ENCODE assay signal across 9 cellular contexts in the genomic region with DNA sequence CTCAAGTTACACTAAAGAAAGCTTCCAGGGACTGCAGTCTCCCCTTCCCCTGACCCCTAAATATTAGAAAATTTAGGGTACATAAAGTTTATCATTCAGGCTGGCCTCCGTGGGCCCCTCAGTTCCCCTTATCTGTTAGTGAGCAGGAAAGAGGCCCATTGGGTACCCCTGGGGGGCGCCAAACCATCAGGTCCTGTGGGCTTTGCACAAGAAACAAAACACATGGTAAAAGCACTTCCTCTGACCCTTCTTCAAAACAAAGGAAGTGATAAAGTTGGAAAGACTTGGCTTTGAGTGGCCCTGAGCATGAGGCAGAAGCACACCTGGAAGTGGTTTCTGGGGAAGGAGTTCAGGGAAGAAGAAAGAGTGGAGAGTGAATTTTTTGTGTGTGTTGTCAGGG.
DNase-seq lines count a peak whose midpoint lies in the region; ATAC-seq, FAIRE-seq and TF ChIP-seq lines count a peak whose summit lies in the region.
"Had no signal": no experiment of that assay in that cellular context is flagged by ENCODE, and none has a peak within 500 bp of the region (broad histone marks: within the 10 kb centered on the region; RNA-seq: fewer than 3 reads in every experiment).

No MANE protein-coding gene starts in this region.

- H3K27ac Mint-ChIP-seq in activated CD8-positive, alpha-beta memory T cell treated with anti-CD3 and anti-CD28 coated beads, Interleukin-2, amount 10 ng/mL, durations not matched to agents 7 days and 5 days, result no peak overlapping the region
- H3K27ac Mint-ChIP-seq in neural crest cell (ENCODE audit: unreplicated experiment), result no peak overlapping the region
- H3K27ac Mint-ChIP-seq: activated naive CD4-positive, alpha-beta T cell treated with anti-CD3 and anti-CD28 coated beads, Interleukin-2, amount 50 U/mL, for 24 hours had no signal

- H3K36me3 Mint-ChIP-seq in activated CD8-positive, alpha-beta memory T cell treated with anti-CD3 and anti-CD28 coated beads, Interleukin-2, amount 10 ng/mL, durations not matched to agents 7 days and 5 days, result no peaks in the 10 kb centered on the region
- peaks cover 12% of the 10 kb centered on the region for H3K36me3 Mint-ChIP-seq in neural crest cell (ENCODE audit: low read depth)
- H3K36me3 Mint-ChIP-seq: activated naive CD4-positive, alpha-beta T cell treated with anti-CD3 and anti-CD28 coated beads, Interleukin-2, amount 50 U/mL, for 24 hours had no signal

- CTCF ChIA-PET in activated CD8-positive, alpha-beta memory T cell treated with anti-CD3 and anti-CD28 coated beads, Interleukin-2, amount 10 ng/mL, durations not matched to agents 7 days and 5 days (lab: Charles Lee), result no interaction called here

- no peak overlapping the region for H3K4me3 Mint-ChIP-seq in activated CD8-positive, alpha-beta memory T cell treated with anti-CD3 and anti-CD28 coated beads, Interleukin-2, amount 10 ng/mL, durations not matched to agents 7 days and 5 days
- H3K4me3 Mint-ChIP-seq in neural crest cell, result peak overlapping the region; percentile 38
- H3K4me3 Mint-ChIP-seq: activated naive CD4-positive, alpha-beta T cell treated with anti-CD3 and anti-CD28 coated beads, Interleukin-2, amount 50 U/mL, for 24 hours had no signal

- no peak for ATAC-seq in activated CD8-positive, alpha-beta memory T cell treated with anti-CD3 and anti-CD28 coated beads, Interleukin-2, amount 10 ng/mL, durations not matched to agents 7 days and 5 days
- no peak for ATAC-seq in HG03439 (IDR thresholded peaks at IDR 0.05; ENCODE audit: unreplicated experiment)
- ATAC-seq in HG03280 (IDR thresholded peaks at IDR 0.05; ENCODE audit: unreplicated experiment), result no peak

- H3K4me1 Mint-ChIP-seq in activated CD8-positive, alpha-beta memory T cell treated with anti-CD3 and anti-CD28 coated beads, Interleukin-2, amount 10 ng/mL, durations not matched to agents 7 days and 5 days, result peaks cover 4% of the 10 kb centered on the region
- H3K4me1 Mint-ChIP-seq in neural crest cell, result peaks cover 43% of the 10 kb centered on the region
- H3K4me1 Mint-ChIP-seq: activated naive CD4-positive, alpha-beta T cell treated with anti-CD3 and anti-CD28 coated beads, Interleukin-2, amount 50 U/mL, for 24 hours had no signal

- no peak for FAIRE-seq in frontal cortex (lab: Jason Lieb, UNC)

- peak; percentile 43 for DNase-seq in activated CD8-positive, alpha-beta memory T cell treated with anti-CD3 and anti-CD28 coated beads, Interleukin-2, amount 10 ng/mL, durations not matched to agents 7 days and 5 days
- DNase-seq in activated CD8-positive, alpha-beta memory T cell treated with anti-CD3 and anti-CD28 coated beads, Interleukin-2, amount 50 U/mL, for 4 hours, result no peak
- DNase-seq in NCI-H187 treated with DMSO at 0.1 percent for 48 hours (lab: John Stamatoyannopoulos, UW), result peak; percentile 17
- peak; percentile 14 for DNase-seq in cerebellar cortex (ENCODE audit: low spot score)
- peak; percentile 31 for DNase-seq in neural crest cell (ENCODE audit: low read depth, low spot score)
- no peak for DNase-seq in frontal cortex (ENCODE audit: low spot score in 2 of 2)

- TF ChIP-seq CTCF in neural crest cell (conservative IDR thresholded peaks at IDR 0.05), result peak; percentile 50

- H3K27me3 Mint-ChIP-seq in activated CD8-positive, alpha-beta memory T cell treated with anti-CD3 and anti-CD28 coated beads, Interleukin-2, amount 10 ng/mL, durations not matched to agents 7 days and 5 days, result no peaks in the 10 kb centered on the region
- H3K27me3 Mint-ChIP-seq in neural crest cell (ENCODE audit: low read depth), result no peaks in the 10 kb centered on the region
- H3K27me3 Mint-ChIP-seq: activated naive CD4-positive, alpha-beta T cell treated with anti-CD3 and anti-CD28 coated beads, Interleukin-2, amount 50 U/mL, for 24 hours had no signal

- no peaks in the 10 kb centered on the region for H3K9me3 Mint-ChIP-seq in activated CD8-positive, alpha-beta memory T cell treated with anti-CD3 and anti-CD28 coated beads, Interleukin-2, amount 10 ng/mL, durations not matched to agents 7 days and 5 days (ENCODE audit: low read depth)
- peaks cover 26% of the 10 kb centered on the region for H3K9me3 Mint-ChIP-seq in neural crest cell
- H3K9me3 Mint-ChIP-seq: activated naive CD4-positive, alpha-beta T cell treated with anti-CD3 and anti-CD28 coated beads, Interleukin-2, amount 50 U/mL, for 24 hours had no signal

Comparison
In these comparisons a context has a peak if more than half of its experiments do, and no peak if none do; other contexts are left out.
1. DNase-seq: peak in activated CD8-positive, alpha-beta memory T cell treated with anti-CD3 and anti-CD28 coated beads, Interleukin-2, amount 10 ng/mL, durations not matched to agents 7 days and 5 days (single experiment), NCI-H187 treated with DMSO at 0.1 percent for 48 hours (single experiment), cerebellar cortex (single experiment) and neural crest cell (single experiment); none in activated CD8-positive, alpha-beta memory T cell treated with anti-CD3 and anti-CD28 coated beads, Interleukin-2, amount 50 U/mL, for 4 hours (single experiment) and frontal cortex (0 of 2).